In the genomic region with DNA sequence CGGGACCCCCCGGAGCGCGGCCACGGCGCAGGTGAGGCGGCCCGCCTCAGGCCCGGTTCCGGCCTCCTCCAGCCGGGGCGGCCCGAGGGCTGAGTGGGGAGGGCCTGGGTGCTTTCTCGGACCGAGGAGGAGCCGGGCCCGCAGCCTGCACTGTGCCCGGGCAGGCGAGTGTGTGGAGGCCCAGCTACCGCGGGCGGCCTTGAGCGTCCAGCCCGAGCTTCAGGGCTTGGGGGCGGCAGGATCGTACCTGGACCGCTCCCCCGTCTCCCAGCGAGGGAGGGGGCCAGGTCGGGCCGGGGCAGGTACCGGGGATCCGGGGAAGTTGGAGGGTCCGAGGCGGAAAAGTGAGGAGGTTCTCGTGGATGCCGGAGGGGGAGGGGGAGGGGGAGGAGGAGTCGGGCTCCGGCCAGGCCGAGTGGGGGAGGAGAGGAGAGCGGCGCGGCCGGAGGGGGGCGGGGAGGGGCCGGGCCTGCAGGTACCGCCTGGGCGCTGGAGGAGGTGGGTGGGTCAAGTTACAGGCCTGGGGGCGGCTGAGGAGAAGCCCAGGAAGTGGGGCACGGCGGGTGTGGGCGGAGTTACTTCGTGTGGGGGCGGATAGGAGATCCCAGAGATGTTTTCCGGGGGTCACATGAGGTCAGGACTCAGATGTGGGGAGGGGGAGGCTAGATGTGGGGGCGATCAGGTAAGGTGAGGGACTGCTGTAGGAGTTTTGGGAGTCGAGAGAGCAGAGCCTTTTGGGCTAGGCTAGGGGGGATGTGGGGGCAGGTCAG, we compare ENCODE assay signal across 8 cellular contexts. TPM values are rescaled to one million over a fixed set of nuclear protein-coding genes. Genes with fewer than 3 reads are reported as not detected.
DNase-seq lines count a peak whose midpoint lies in the region; ATAC-seq and TF ChIP-seq lines count a peak whose summit lies in the region.

No MANE protein-coding gene starts in this region.

- under 1% methylated on average over 57 of the region's 57 CpGs for WGBS in HUES64

- H3K4me3 Mint-ChIP-seq in naive thymus-derived CD8-positive, alpha-beta T cell, result peak overlapping the region; percentile 74 to 93 (median 82)

- TF ChIP-seq CTCF in epithelial cell of esophagus (IDR thresholded peaks at IDR 0.05; ENCODE audit: insufficient read depth, low read depth, low read length, missing control alignments), result no peak

- H3K36me3 Mint-ChIP-seq in naive thymus-derived CD8-positive, alpha-beta T cell, result peaks cover 0 to 12% (median 0%) of the 10 kb centered on the region in 3 donors

- H3K4me1 Mint-ChIP-seq in naive thymus-derived CD8-positive, alpha-beta T cell, result peaks cover 29 to 65% (median 63%) of the 10 kb centered on the region in 4 donors

- H3K9me3 Mint-ChIP-seq in naive thymus-derived CD8-positive, alpha-beta T cell, result no peaks in the 10 kb centered on the region

- peaks cover 30% of the 10 kb centered on the region for H3K36me3 ChIP-seq in HUES64 (ENCODE audit: insufficient read depth, low read length)

- no peaks in the 10 kb centered on the region for H3K27me3 Mint-ChIP-seq in naive thymus-derived CD8-positive, alpha-beta T cell

- H3K9me3 ChIP-seq in HUES64 (ENCODE audit: insufficient read depth, low read depth, low read length), result no peaks in the 10 kb centered on the region

- peak overlapping the region; percentile 99 for H3K9ac ChIP-seq in HUES64 (ENCODE audit: low read depth, low read length)

- POLR2A ChIA-PET in naive thymus-derived CD8-positive, alpha-beta T cell (lab: Charles Lee), result interaction anchor here (0.6 to 5.4 kb wide), 16 partner anchors 9 to 184 kb away, joined by 3 to 68 read pairs (median 4); a partner anchor contains a TSS

- peak overlapping the region; percentile 99 for H3K27ac ChIP-seq in HUES64 (ENCODE audit: low read depth, low read length)

- H3K27me3 ChIP-seq in HUES64 (ENCODE audit: insufficient read depth, low read length), result no peaks in the 10 kb centered on the region

- peak overlapping the region in 9 of 10 donors; percentile 56 to 96 (median 79) for H3K27ac Mint-ChIP-seq in naive thymus-derived CD8-positive, alpha-beta T cell

- H3K4me1 ChIP-seq in HUES64 (ENCODE audit: insufficient read depth, low read length), result peaks cover 32% of the 10 kb centered on the region

- peak overlapping the region; percentile 88 for H3K4me3 ChIP-seq in HUES64 (ENCODE audit: low read length)
- peak overlapping the region; percentile 75 for H3K4me3 ChIP-seq in epithelial cell of esophagus (ENCODE audit: low read length)

- no peak for ATAC-seq in naive thymus-derived CD8-positive, alpha-beta T cell

- DNase-seq in stimulated activated CD4-positive, alpha-beta T cell treated with anti-CD3 and anti-CD28 coated beads, Interleukin-12 subunit alpha, Interleukin-12 subunit beta, amount 100 ng/mL, for 4 hours, result peak; percentile 51
- no peak for DNase-seq in stimulated activated CD4-positive, alpha-beta T cell treated with anti-CD3 and anti-CD28 coated beads, Interleukin-4, amount 100 ng/mL, for 24 hours
- DNase-seq in UCSD-AML1 (lab: John Stamatoyannopoulos, UW; ENCODE audit: unreplicated experiment) (peak; percentile 60), epithelial cell of esophagus (ENCODE audit: low read depth) (peak; percentile 60), middle frontal gyrus (ENCODE audit: extremely low spot score, low spot score) (no peak), NCI-H187 treated with DMSO at 0.1 percent for 48 hours (lab: John Stamatoyannopoulos, UW) (no peak)
- DNase-seq in naive thymus-derived CD8-positive, alpha-beta T cell, result peak in 3 of 10 donors; percentile 19 to 75 (median 44)

RNA-seq across cellular contexts. Expression of a gene that starts 0.5 kb away (rescaled TPM):
- 102 TPM for polyA plus RNA-seq in HUES64 (2013, experiment 1 of 2)
- polyA plus RNA-seq in HUES64 (2013, experiment 2 of 2), result 90.5 TPM
- 10 to 100 TPM; 24.5 to 25.7 TPM for total RNA-seq in naive thymus-derived CD8-positive, alpha-beta T cell
- 1 to 10 TPM; 1.4 to 3.4 (median 1.9) TPM for polyA plus RNA-seq in naive thymus-derived CD8-positive, alpha-beta T cell

RNA-seq across cellular contexts. Expression of a gene that starts 2.1 kb away (rescaled TPM):
- polyA plus RNA-seq in HUES64 (2013, experiment 1 of 2), result 53.1 TPM
- 43.1 TPM for polyA plus RNA-seq in HUES64 (2013, experiment 2 of 2)
- total RNA-seq in naive thymus-derived CD8-positive, alpha-beta T cell, result 100 to 1,000 TPM; 100 to 103 TPM
- polyA plus RNA-seq in naive thymus-derived CD8-positive, alpha-beta T cell, result 10 to 100 TPM; 26.1 to 35.1 (median 27.2) TPM

RNA-seq across cellular contexts. Expression of a gene that starts 16.0 kb away (rescaled TPM):
- polyA plus RNA-seq in HUES64 (2013, experiment 1 of 2), result 0.50 TPM
- polyA plus RNA-seq in HUES64 (2013, experiment 2 of 2), result 0.95 TPM
- total RNA-seq in naive thymus-derived CD8-positive, alpha-beta T cell, result 1 to 10 TPM; 6.6 to 7.9 TPM
- 1 to 10 TPM in 2 of 3 donors, under 1 TPM in 1; 0.37 to 2.6 (median 1.3) TPM for polyA plus RNA-seq in naive thymus-derived CD8-positive, alpha-beta T cell

RNA-seq across cellular contexts. Expression of a gene that starts 31.6 kb away (rescaled TPM):
- 36.1 TPM for polyA plus RNA-seq in HUES64 (2013, experiment 1 of 2)
- 36.6 TPM for polyA plus RNA-seq in HUES64 (2013, experiment 2 of 2)
- 10 to 100 TPM; 60.2 to 62.8 TPM for total RNA-seq in naive thymus-derived CD8-positive, alpha-beta T cell
- 10 to 100 TPM; 36.1 to 56.2 (median 50.2) TPM for polyA plus RNA-seq in naive thymus-derived CD8-positive, alpha-beta T cell

RNA-seq across cellular contexts. Expression of a gene that starts 31.6 kb away (rescaled TPM):
- 69.4 TPM for polyA plus RNA-seq in HUES64 (2013, experiment 1 of 2)
- 82.7 TPM for polyA plus RNA-seq in HUES64 (2013, experiment 2 of 2)
- 100 to 1,000 TPM; 105 to 112 TPM for total RNA-seq in naive thymus-derived CD8-positive, alpha-beta T cell
- 100 to 1,000 TPM; 100 to 162 (median 107) TPM for polyA plus RNA-seq in naive thymus-derived CD8-positive, alpha-beta T cell

Comparison
In these comparisons a context has a peak if more than half of its experiments do, and no peak if none do; other contexts are left out.
1. DNase-seq: peak in stimulated activated CD4-positive, alpha-beta T cell treated with anti-CD3 and anti-CD28 coated beads, Interleukin-12 subunit alpha, Interleukin-12 subunit beta, amount 100 ng/mL, for 4 hours (single experiment), UCSD-AML1 (single experiment) and epithelial cell of esophagus (single experiment); none in stimulated activated CD4-positive, alpha-beta T cell treated with anti-CD3 and anti-CD28 coated beads, Interleukin-4, amount 100 ng/mL, for 24 hours (single experiment), middle frontal gyrus (single experiment) and NCI-H187 treated with DMSO at 0.1 percent for 48 hours (single experiment).